Comparison of ENCODE assay signal across 18 cellular contexts in genomic region chr6:34806738-34807453, GRCh38. TPM values are rescaled to one million over a fixed set of nuclear protein-coding genes. Genes with fewer than 3 reads are reported as not detected.
DNase-seq lines count a peak whose midpoint lies in the region; ATAC-seq and TF ChIP-seq lines count a peak whose summit lies in the region.
"Had no signal": no experiment of that assay in that cellular context is flagged by ENCODE, and none has a peak within 500 bp of the region (broad histone marks: within the 10 kb centered on the region; RNA-seq: fewer than 3 reads in every experiment).

No MANE protein-coding gene starts in this region.

- H3K36me3 Mint-ChIP-seq in HFFc6 (ENCODE audit: low read depth), result no peaks in the 10 kb centered on the region
- no peaks in the 10 kb centered on the region for H3K36me3 Mint-ChIP-seq in stimulated activated effector memory CD8-positive, alpha-beta T cell treated with anti-CD3 and anti-CD28 coated beads, Interleukin-12 subunit alpha, Interleukin-12 subunit beta, amount 100 ng/mL, for 72 hours
- H3K36me3 Mint-ChIP-seq in naive thymus-derived CD8-positive, alpha-beta T cell, result peaks cover 0 to 3% (median 0%) of the 10 kb centered on the region in 3 donors

- H3K27me3 ChIP-seq in mammary epithelial cell (ENCODE audit: insufficient read depth, low read length), result no peaks in the 10 kb centered on the region
- H3K27me3 ChIP-seq: suprapubic skin had no signal

- H3K79me2 ChIP-seq in mammary epithelial cell (ENCODE audit: insufficient read depth, low read length), result peaks cover 2% of the 10 kb centered on the region

- no peaks in the 10 kb centered on the region; the same call in none of the 2 replicates for H3K27me3 Mint-ChIP-seq in HFFc6 (ENCODE audit: insufficient read depth)
- no peaks in the 10 kb centered on the region for H3K27me3 Mint-ChIP-seq in naive thymus-derived CD8-positive, alpha-beta T cell
- H3K27me3 Mint-ChIP-seq: central memory CD8-positive, alpha-beta T cell had no signal

- H3K9me3 ChIP-seq in mammary epithelial cell (replicated peaks; ENCODE audit: insufficient read depth, low read length), result no peaks in the 10 kb centered on the region
- H3K9me3 ChIP-seq: suprapubic skin had no signal

- H3K4me2 ChIP-seq in mammary epithelial cell (ENCODE audit: insufficient read depth, low read depth, low read length), result peak overlapping the region; percentile 13

- intact Hi-C loops in mammary epithelial cell (cut with micrococcal nuclease), result no loop called here

- H3K27ac Mint-ChIP-seq in HFFc6, result no peak overlapping the region
- no peak overlapping the region for H3K27ac Mint-ChIP-seq in stimulated activated effector memory CD8-positive, alpha-beta T cell treated with anti-CD3 and anti-CD28 coated beads, Interleukin-12 subunit alpha, Interleukin-12 subunit beta, amount 100 ng/mL, for 72 hours
- no peak overlapping the region for H3K27ac Mint-ChIP-seq in naive thymus-derived CD8-positive, alpha-beta T cell
- H3K27ac Mint-ChIP-seq: activated naive CD4-positive, alpha-beta T cell treated with anti-CD3 and anti-CD28 coated beads for 36 hours had no signal

- TF ChIP-seq CTCF in HFFc6 (IDR thresholded peaks at IDR 0.05), result no peak
- no peak for TF ChIP-seq CTCF in mammary epithelial cell (conservative IDR thresholded peaks at IDR 0.05 in 1 of 2, IDR thresholded peaks at IDR 0.05 in 1 of 2; ENCODE audit: extremely low read depth in 1 of 2, insufficient read depth in 1 of 2, low read depth in 1 of 2, low read length in 2 of 2)
- no peak for TF ChIP-seq CTCF in GM10248 (IDR thresholded peaks at IDR 0.05; ENCODE audit: control extremely low read depth, extremely low read depth, low read depth, missing control alignments)

- no peak for ATAC-seq in stimulated activated effector memory CD8-positive, alpha-beta T cell treated with anti-CD3 and anti-CD28 coated beads, Interleukin-12 subunit alpha, Interleukin-12 subunit beta, amount 100 ng/mL, for 72 hours
- ATAC-seq in naive thymus-derived CD8-positive, alpha-beta T cell, result no peak
- no peak for ATAC-seq in HG03432 (IDR thresholded peaks at IDR 0.05; ENCODE audit: unreplicated experiment)

- POLR2A ChIA-PET in GM10248 (lab: Yijun Ruan, JAX), result no interaction called here
- POLR2A ChIA-PET in naive thymus-derived CD8-positive, alpha-beta T cell (lab: Charles Lee), result no interaction called here

- dilution Hi-C loops in mammary epithelial cell (cut with HindIII; ENCODE audit: low sequenced_read_pairs), result no loop called here

- 90% methylated on average over 8 of the region's 9 CpGs for WGBS in mammary epithelial cell (ENCODE audit: low coverage, missing lambda C conversion rate)

- BruUV-seq in mammary epithelial cell (replicated peaks; lab: Mats Ljungman, UMichigan), result no TSS peak

- CTCF ChIA-PET in mammary epithelial cell (lab: Charles Lee; ENCODE audit: low non-redundant PET) (no interaction called here), GM10248 (lab: Yijun Ruan, JAX) (interaction anchor here (1.2 to 5.2 kb wide), 4 partner anchors 7 to 14 kb away, joined by 3 to 28 read pairs (median 6); partner anchors contain the start of gene BLTP3A)

- no peak overlapping the region for H2AFZ ChIP-seq in mammary epithelial cell (ENCODE audit: low read depth, low read length)

- H3K9ac ChIP-seq in mammary epithelial cell (ENCODE audit: insufficient read depth, low read length), result no peak overlapping the region

- no peaks in the 10 kb centered on the region for H3K9me3 Mint-ChIP-seq in HFFc6
- H3K9me3 Mint-ChIP-seq in stimulated activated effector memory CD8-positive, alpha-beta T cell treated with anti-CD3 and anti-CD28 coated beads, Interleukin-12 subunit alpha, Interleukin-12 subunit beta, amount 100 ng/mL, for 72 hours, result no peaks in the 10 kb centered on the region
- H3K9me3 Mint-ChIP-seq in naive thymus-derived CD8-positive, alpha-beta T cell, result no peaks in the 10 kb centered on the region
- H3K9me3 Mint-ChIP-seq: activated naive CD4-positive, alpha-beta T cell treated with anti-CD3 and anti-CD28 coated beads for 36 hours; central memory CD8-positive, alpha-beta T cell had no signal

- peaks cover 19% of the 10 kb centered on the region for H3K4me1 ChIP-seq in mammary epithelial cell (ENCODE audit: insufficient read depth, low read length)
- H3K4me1 ChIP-seq: suprapubic skin had no signal

- H3K4me3 ChIP-seq in mammary epithelial cell (replicated peaks in 1 of 3; ENCODE audit: insufficient read depth in 1 of 3, low read depth in 2 of 3, low read length in 3 of 3), result no peak overlapping the region
- H3K4me3 ChIP-seq: suprapubic skin had no signal

- H3K36me3 ChIP-seq in mammary epithelial cell (ENCODE audit: insufficient read depth, low read length), result no peaks in the 10 kb centered on the region
- H3K36me3 ChIP-seq: suprapubic skin had no signal

- no peak overlapping the region for H3K4me3 Mint-ChIP-seq in HFFc6
- H3K4me3 Mint-ChIP-seq in stimulated activated effector memory CD8-positive, alpha-beta T cell treated with anti-CD3 and anti-CD28 coated beads, Interleukin-12 subunit alpha, Interleukin-12 subunit beta, amount 100 ng/mL, for 72 hours, result no peak overlapping the region
- no peak overlapping the region for H3K4me3 Mint-ChIP-seq in naive thymus-derived CD8-positive, alpha-beta T cell
- H3K4me3 Mint-ChIP-seq: activated naive CD4-positive, alpha-beta T cell treated with anti-CD3 and anti-CD28 coated beads for 36 hours; central memory CD8-positive, alpha-beta T cell had no signal

- no peak overlapping the region for H3K27ac ChIP-seq in mammary epithelial cell (ENCODE audit: insufficient read depth, low read depth, low read length)
- H3K27ac ChIP-seq: suprapubic skin had no signal

- no peaks in the 10 kb centered on the region for H4K20me1 ChIP-seq in mammary epithelial cell (ENCODE audit: insufficient read depth, low read length)

- in situ Hi-C loops in mammary epithelial cell (cut with MboI; ENCODE audit: low sequenced_read_pairs in 2 of 2), result no loop called here

- DNase-seq in AG08395 (ENCODE audit: low spot score), result peak; percentile 40
- DNase-seq in HFFc6, result peak; percentile 12
- DNase-seq in mammary epithelial cell, result peak; percentile 45
- peak; percentile 41 for DNase-seq in iris pigment epithelial cell (ENCODE audit: low read depth)
- no peak for DNase-seq in stimulated activated effector memory CD8-positive, alpha-beta T cell treated with anti-CD3 and anti-CD28 coated beads, Interleukin-12 subunit alpha, Interleukin-12 subunit beta, amount 100 ng/mL, for 72 hours (ENCODE audit: low spot score in 2 of 2)
- DNase-seq in GM10248 (ENCODE audit: extremely low spot score), result no peak
- no peak for DNase-seq in naive thymus-derived CD8-positive, alpha-beta T cell
- DNase-seq: activated CD4-positive, alpha-beta T cell treated with anti-CD3 and anti-CD28 coated beads for 1 hour; activated CD8-positive, alpha-beta memory T cell treated with anti-CD3 and anti-CD28 coated beads, Interleukin-2, amount 50 U/mL, for 4 hours; activated naive CD4-positive, alpha-beta T cell treated with anti-CD3 and anti-CD28 coated beads for 36 hours; COR-L47; GF-D8; NCI-H2081 treated with DMSO at 0.1 percent for 48 hours; NCI-H774; T-helper 2 cell had no signal

- H3K4me1 Mint-ChIP-seq in HFFc6 (ENCODE audit: low read depth), result peaks cover 30% of the 10 kb centered on the region
- no peaks in the 10 kb centered on the region for H3K4me1 Mint-ChIP-seq in stimulated activated effector memory CD8-positive, alpha-beta T cell treated with anti-CD3 and anti-CD28 coated beads, Interleukin-12 subunit alpha, Interleukin-12 subunit beta, amount 100 ng/mL, for 72 hours
- H3K4me1 Mint-ChIP-seq in naive thymus-derived CD8-positive, alpha-beta T cell, result peaks cover 7 to 31% (median 14%) of the 10 kb centered on the region in 4 donors

RNA-seq across cellular contexts. Expression of gene BLTP3A, which starts 15.0 kb away (rescaled TPM):
- total RNA-seq in HFFc6 (2021; fragmentation: NEBNext Ultra II Directional; extraction: Animal tissue kit (Norgen Biotek cat#: 25700)), result 1 to 10 TPM; 7.2 to 9.8 (median 8.9) TPM
- 10 to 100 TPM in 1 of 2 donors, 1 to 10 TPM in 1; 9.6 to 19.2 TPM for total RNA-seq in mammary epithelial cell
- polyA plus RNA-seq in mammary epithelial cell, result 4.9 TPM
- polyA minus RNA-seq in mammary epithelial cell, result 15.8 TPM
- 10 to 100 TPM; 11.1 to 11.2 TPM for total RNA-seq in naive thymus-derived CD8-positive, alpha-beta T cell
- polyA plus RNA-seq in naive thymus-derived CD8-positive, alpha-beta T cell, result 1 to 10 TPM; 1.4 to 1.5 (median 1.4) TPM

RNA-seq across cellular contexts. Expression of gene SNRPC, which starts 49.6 kb away (rescaled TPM):
- total RNA-seq in HFFc6 (2021; fragmentation: NEBNext Ultra II Directional; extraction: Animal tissue kit (Norgen Biotek cat#: 25700)), result 100 to 1,000 TPM; 132 to 194 (median 161) TPM
- 100 to 1,000 TPM in 1 of 2 donors, 10 to 100 TPM in 1; 37.8 to 100 TPM for total RNA-seq in mammary epithelial cell
- polyA plus RNA-seq in mammary epithelial cell, result 194 TPM
- polyA minus RNA-seq in mammary epithelial cell, result 64.2 TPM
- total RNA-seq in naive thymus-derived CD8-positive, alpha-beta T cell, result 10 to 100 TPM; 53.6 to 58.5 TPM
- polyA plus RNA-seq in naive thymus-derived CD8-positive, alpha-beta T cell, result 100 to 1,000 TPM; 320 to 328 (median 320) TPM

Comparison
In these comparisons a context has a peak if more than half of its experiments do, and no peak if none do; other contexts are left out.
1. DNase-seq: peak in AG08395 (single experiment), HFFc6 (single experiment), mammary epithelial cell (single experiment) and iris pigment epithelial cell (single experiment); none in stimulated activated effector memory CD8-positive, alpha-beta T cell treated with anti-CD3 and anti-CD28 coated beads, Interleukin-12 subunit alpha, Interleukin-12 subunit beta, amount 100 ng/mL, for 72 hours (0 of 2), GM10248 (single experiment) and naive thymus-derived CD8-positive, alpha-beta T cell (0 of 10).